In genomic region chr4:146550161-146550560, GRCh38 we compare ENCODE assay signal across 20 cellular contexts.
"Had no signal": no experiment of that assay in that cellular context is flagged by ENCODE, and none has a peak within 500 bp of the region (broad histone marks: within the 10 kb centered on the region; RNA-seq: fewer than 3 reads in every experiment).

No MANE protein-coding gene starts in this region.

- H3K4me1 Mint-ChIP-seq: brain; endodermal cell; naive B cell; stimulated activated effector memory CD8-positive, alpha-beta T cell treated with anti-CD3 and anti-CD28 coated beads, Interleukin-12 subunit alpha, Interleukin-12 subunit beta, amount 100 ng/mL, for 72 hours had no signal

- H3K36me3 ChIP-seq: stomach had no signal

- H3K36me3 Mint-ChIP-seq: brain; naive B cell; stimulated activated effector memory CD8-positive, alpha-beta T cell treated with anti-CD3 and anti-CD28 coated beads, Interleukin-12 subunit alpha, Interleukin-12 subunit beta, amount 100 ng/mL, for 72 hours had no signal

- H3K27me3 ChIP-seq: stomach had no signal

- H3K4me3 ChIP-seq: stomach had no signal

- H3K4me3 Mint-ChIP-seq: activated CD8-positive, alpha-beta T cell treated with anti-CD3 and anti-CD28 coated beads for 36 hours; brain; endodermal cell; naive B cell; stimulated activated effector memory CD8-positive, alpha-beta T cell treated with anti-CD3 and anti-CD28 coated beads, Interleukin-12 subunit alpha, Interleukin-12 subunit beta, amount 100 ng/mL, for 72 hours had no signal

- DNase-seq: activated CD4-positive, alpha-beta T cell treated with anti-CD3 and anti-CD28 coated beads for 48 hours; activated CD4-positive, CD25-positive, alpha-beta regulatory T cell; activated CD8-positive, alpha-beta T cell treated with anti-CD3 and anti-CD28 coated beads for 36 hours; activated naive CD4-positive, alpha-beta T cell treated with Interleukin-2 at 50 U/mL for 16 hours; activated T-cell treated with anti-CD3 and anti-CD28 coated beads, Interleukin-2, amount 50 U/mL, for 1 hour; anterior cingulate cortex; caudate nucleus; endodermal cell; foreskin fibroblast; left ventricle myocardium superior; naive B cell; stimulated activated CD4-positive, alpha-beta T cell treated with anti-CD3 and anti-CD28 coated beads, Interleukin-4, amount 100 ng/mL, for 24 hours; stomach; trophoblast cell had no signal

- H3K27ac ChIP-seq: epithelial cell of prostate, parathyroid adenoma, stomach had no signal

- ATAC-seq: activated CD8-positive, alpha-beta T cell treated with anti-CD3 and anti-CD28 coated beads for 36 hours; left ventricle myocardium superior; sciatic nerve; stimulated activated effector memory CD8-positive, alpha-beta T cell treated with anti-CD3 and anti-CD28 coated beads, Interleukin-12 subunit alpha, Interleukin-12 subunit beta, amount 100 ng/mL, for 72 hours had no signal

- H3K4me1 ChIP-seq: parathyroid adenoma, stomach had no signal

- H3K27ac Mint-ChIP-seq: activated CD8-positive, alpha-beta T cell treated with anti-CD3 and anti-CD28 coated beads for 36 hours; activated T-helper 2 cell treated with anti-CD3 and anti-CD28 coated beads, Interferon-gamma antibody, Interleukin-2, Interleukin-4, amounts not matched to agents 10 μg/mL and 5 μg/mL and 100 μg/mL, durations not matched to agents 14 hours and 24 hours and 36 hours; endodermal cell; naive B cell; stimulated activated effector memory CD8-positive, alpha-beta T cell treated with anti-CD3 and anti-CD28 coated beads, Interleukin-12 subunit alpha, Interleukin-12 subunit beta, amount 100 ng/mL, for 72 hours had no signal

- H3K9me3 Mint-ChIP-seq: activated CD8-positive, alpha-beta T cell treated with anti-CD3 and anti-CD28 coated beads for 36 hours; activated T-helper 2 cell treated with anti-CD3 and anti-CD28 coated beads, Interferon-gamma antibody, Interleukin-2, Interleukin-4, amounts not matched to agents 10 μg/mL and 5 μg/mL and 100 μg/mL, durations not matched to agents 14 hours and 24 hours and 36 hours; brain; endodermal cell; stimulated activated effector memory CD8-positive, alpha-beta T cell treated with anti-CD3 and anti-CD28 coated beads, Interleukin-12 subunit alpha, Interleukin-12 subunit beta, amount 100 ng/mL, for 72 hours had no signal

- H3K27me3 Mint-ChIP-seq: brain had no signal

- H3K9me3 ChIP-seq: stomach had no signal
